ENCODE assay signal across 27 cellular contexts in genomic region chr3:168876346-168877035, GRCh38.
DNase-seq lines count a peak whose midpoint lies in the region; FAIRE-seq and TF ChIP-seq lines count a peak whose summit lies in the region.
"Had no signal": no experiment of that assay in that cellular context is flagged by ENCODE, and none has a peak within 500 bp of the region (broad histone marks: within the 10 kb centered on the region; RNA-seq: fewer than 3 reads in every experiment).

No MANE protein-coding gene starts in this region.

- POLR2A ChIA-PET in PC-9 (lab: Charles Lee; ENCODE audit: unreplicated experiment), result no interaction called here

- CTCF ChIA-PET in PC-9 (lab: Charles Lee), result interaction anchor here (0.7 to 1.1 kb wide), 2 partner anchors 11 to 34 kb away, joined by 3 to 5 read pairs; no protein-coding TSS in a partner anchor

- peak; percentile 39 for DNase-seq in NCI-H146 (lab: John Stamatoyannopoulos, UW)
- DNase-seq in NCI-H146 treated with DMSO at 0.1 percent for 48 hours (lab: John Stamatoyannopoulos, UW; ENCODE audit: unreplicated experiment), result no peak
- peak; percentile 10 to 64 for DNase-seq in PC-9
- DNase-seq in islet precursor cell, result peak; percentile 60
- no peak for DNase-seq in epidermal melanocyte (ENCODE audit: insufficient read length, low spot score)
- no peak for DNase-seq in tibial artery
- DNase-seq in GM19239 (ENCODE audit: insufficient read length, low spot score), result no peak
- DNase-seq: 8988T; activated CD4-positive, alpha-beta T cell treated with anti-CD3 and anti-CD28 coated beads, Interleukin-2, amount 50 U/mL, for 4 hours; activated effector memory CD4-positive, alpha-beta T cell treated with anti-CD3 and anti-CD28 coated beads, Interleukin-2, amount 50 U/mL, for 16 hours; DND-41; foreskin keratinocyte; H9; left colon; midbrain; NCI-H1092 treated with DMSO at 0.1 percent for 48 hours; NCI-H2171; NCI-H774; OCI-M1; stimulated activated naive CD8-positive, alpha-beta T cell treated with anti-CD3 and anti-CD28 coated beads, Interleukin-15, Interleukin-2, amounts not matched to agents 100 U/mL and 50 U/mL, for 24 hours; T-helper 17 cell; WERI-Rb-1 had no signal

- H3K9ac ChIP-seq in skeletal muscle tissue (ENCODE audit: low read depth in 1 of 3, low read length in 3 of 3), result no peak overlapping the region

- no peaks in the 10 kb centered on the region for H3K79me2 ChIP-seq in PC-9 (ENCODE audit: low read depth)

- BruUV-seq in PC-9 (replicated peaks; lab: Mats Ljungman, UMichigan), result no TSS peak

- intact Hi-C loops in PC-9 (cut with micrococcal nuclease; ENCODE audit: unreplicated experiment), result loop anchor here (2.0 to 5.0 kb wide), 4 partner anchors 211 to 471 kb away; no protein-coding TSS in a partner anchor
- intact Hi-C loops in tibial artery (cut with DNase I; ENCODE audit: low total_unique reads), result no loop called here

- H3K27me3 ChIP-seq in PC-9 (ENCODE audit: insufficient read depth, low read depth) (no peaks in the 10 kb centered on the region), skeletal muscle tissue (ENCODE audit: control insufficient read depth in 3 of 3, insufficient read depth in 3 of 3, low read length in 3 of 3) (no peaks in the 10 kb centered on the region), tibial artery (no peaks in the 10 kb centered on the region)
- H3K27me3 ChIP-seq: foreskin keratinocyte, SJCRH30, tibial nerve had no signal

- H3K4me2 ChIP-seq in PC-9, result 0 out of 2 replicates have a peak overlapping the region, but pooled peaks have one; percentile 50

- no peaks in the 10 kb centered on the region for H4K20me1 ChIP-seq in PC-9 (ENCODE audit: insufficient read depth)

- H3F3A ChIP-seq in PC-9 (ENCODE audit: insufficient read depth, low read depth), result peaks cover 18% of the 10 kb centered on the region

- H3K9me2 ChIP-seq in PC-9 (ENCODE audit: insufficient read depth), result no peaks in the 10 kb centered on the region

- no peak overlapping the region for H3K27ac ChIP-seq in PC-9
- peak overlapping the region; percentile 26 for H3K27ac ChIP-seq in skeletal muscle tissue (ENCODE audit: low read depth, low read length)
- H3K27ac ChIP-seq in tibial artery, result no peak overlapping the region
- H3K27ac ChIP-seq: epithelial cell of prostate, foreskin keratinocyte, SJCRH30, tibial nerve, WERI-Rb-1 had no signal

- no peaks in the 10 kb centered on the region; the same call in 1 of the 2 replicates for H3K9me3 ChIP-seq in PC-9 (ENCODE audit: insufficient read depth, low read depth)
- H3K9me3 ChIP-seq in skeletal muscle tissue (ENCODE audit: control insufficient read depth in 3 of 3, low read length in 3 of 3), result no peaks in the 10 kb centered on the region
- no peaks in the 10 kb centered on the region for H3K9me3 ChIP-seq in tibial artery
- H3K9me3 ChIP-seq: SJCRH30, tibial nerve had no signal

- TF ChIP-seq CTCF in PC-9 (conservative IDR thresholded peaks at IDR 0.05) (no peak), tibial artery (IDR thresholded peaks at IDR 0.05) (no peak)

- no peak for FAIRE-seq in GM19239 (lab: Jason Lieb, UNC)

- H2AFZ ChIP-seq in PC-9, result no peak overlapping the region

- H3K4me3 ChIP-seq in PC-9, result no peak overlapping the region
- no peak overlapping the region for H3K4me3 ChIP-seq in skeletal muscle tissue (ENCODE audit: low read length in 3 of 3)
- H3K4me3 ChIP-seq in tibial artery, result no peak overlapping the region
- H3K4me3 ChIP-seq: SJCRH30, skin epidermis, tibial nerve had no signal

- H3K4me1 ChIP-seq in PC-9 (replicated peaks; ENCODE audit: insufficient read depth) (peaks cover 37% of the 10 kb centered on the region), skeletal muscle tissue (ENCODE audit: control insufficient read depth in 3 of 3, insufficient read depth in 3 of 3, low read length in 3 of 3) (no peaks in the 10 kb centered on the region), tibial artery (no peaks in the 10 kb centered on the region)
- H3K4me1 ChIP-seq: SJCRH30, tibial nerve had no signal

- H3K36me3 ChIP-seq in PC-9 (ENCODE audit: low read depth) (no peaks in the 10 kb centered on the region), skeletal muscle tissue (ENCODE audit: control insufficient read depth in 3 of 3, insufficient read depth in 3 of 3, low read length in 3 of 3) (no peaks in the 10 kb centered on the region), tibial artery (no peaks in the 10 kb centered on the region)
- H3K36me3 ChIP-seq: SJCRH30, tibial nerve, WERI-Rb-1 had no signal

Comparison
In these comparisons a context has a peak if more than half of its experiments do, and no peak if none do; other contexts are left out.
1. DNase-seq: peak in NCI-H146 (single experiment), PC-9 (2 of 2) and islet precursor cell (single experiment); none in NCI-H146 treated with DMSO at 0.1 percent for 48 hours (single experiment), epidermal melanocyte (single experiment), tibial artery (0 of 2) and GM19239 (single experiment).